ENCODE assay signal across 7 cellular contexts in the genomic region with DNA sequence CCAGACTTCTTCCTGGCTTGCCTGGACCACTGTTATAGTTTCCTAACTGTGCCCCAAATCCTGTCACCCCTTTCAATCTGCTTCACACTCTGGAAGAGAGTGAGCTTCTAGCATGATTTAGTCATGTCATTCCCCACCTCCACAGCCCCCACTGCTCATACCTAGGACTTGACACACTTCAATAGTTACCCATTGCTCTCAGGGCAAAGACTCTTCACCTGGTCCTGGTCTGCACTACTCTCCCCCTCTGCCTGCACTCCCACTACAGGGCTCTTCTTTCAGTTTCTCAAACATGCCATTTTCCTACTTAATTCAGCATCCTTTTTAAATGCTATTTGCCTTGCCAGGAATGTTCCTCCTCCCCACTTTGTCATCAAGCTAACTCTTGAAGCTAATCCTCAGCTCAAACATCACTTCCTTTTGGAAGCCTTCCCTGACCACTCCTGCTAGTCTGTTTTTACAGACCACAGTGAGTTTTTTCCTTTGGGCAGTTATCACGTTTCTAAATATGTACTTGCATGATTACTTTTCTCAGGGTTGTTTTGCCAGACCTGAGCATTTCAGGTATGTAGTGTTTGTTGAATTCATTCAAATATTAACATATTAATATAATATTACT. TPM values are rescaled to one million over a fixed set of nuclear protein-coding genes. Genes with fewer than 3 reads are reported as not detected.
"Had no signal": no experiment of that assay in that cellular context is flagged by ENCODE, and none has a peak within 500 bp of the region (broad histone marks: within the 10 kb centered on the region; RNA-seq: fewer than 3 reads in every experiment).

No MANE protein-coding gene starts in this region.

- H3K27ac Mint-ChIP-seq: naive B cell; stimulated activated effector memory CD8-positive, alpha-beta T cell treated with anti-CD3 and anti-CD28 coated beads, Interleukin-12 subunit alpha, Interleukin-12 subunit beta, amount 100 ng/mL, for 72 hours; T-helper 2 cell treated with Interferon-gamma antibody and Interleukin-4, amounts not matched to agents 5 μg/mL and 100 μg/mL, for 36 hours had no signal

- H3K4me1 ChIP-seq: ascending aorta, parathyroid adenoma had no signal

- H3K27ac ChIP-seq: ascending aorta, cardiac muscle cell, parathyroid adenoma had no signal

- H3K27me3 ChIP-seq: ascending aorta, cardiac muscle cell had no signal

- H3K4me1 Mint-ChIP-seq: stimulated activated effector memory CD8-positive, alpha-beta T cell treated with anti-CD3 and anti-CD28 coated beads, Interleukin-12 subunit alpha, Interleukin-12 subunit beta, amount 100 ng/mL, for 72 hours had no signal

- H3K9me3 Mint-ChIP-seq: naive B cell; stimulated activated effector memory CD8-positive, alpha-beta T cell treated with anti-CD3 and anti-CD28 coated beads, Interleukin-12 subunit alpha, Interleukin-12 subunit beta, amount 100 ng/mL, for 72 hours; T-helper 2 cell treated with Interferon-gamma antibody and Interleukin-4, amounts not matched to agents 5 μg/mL and 100 μg/mL, for 36 hours had no signal

- ATAC-seq: stimulated activated effector memory CD8-positive, alpha-beta T cell treated with anti-CD3 and anti-CD28 coated beads, Interleukin-12 subunit alpha, Interleukin-12 subunit beta, amount 100 ng/mL, for 72 hours had no signal

- H3K36me3 ChIP-seq: ascending aorta, cardiac muscle cell had no signal

- DNase-seq: activated naive CD4-positive, alpha-beta T cell treated with Interleukin-2 at 50 U/mL for 16 hours; naive B cell had no signal

- H3K4me3 Mint-ChIP-seq: naive B cell; stimulated activated effector memory CD8-positive, alpha-beta T cell treated with anti-CD3 and anti-CD28 coated beads, Interleukin-12 subunit alpha, Interleukin-12 subunit beta, amount 100 ng/mL, for 72 hours; T-helper 2 cell treated with Interferon-gamma antibody and Interleukin-4, amounts not matched to agents 5 μg/mL and 100 μg/mL, for 36 hours had no signal

- H3K36me3 Mint-ChIP-seq: naive B cell; stimulated activated effector memory CD8-positive, alpha-beta T cell treated with anti-CD3 and anti-CD28 coated beads, Interleukin-12 subunit alpha, Interleukin-12 subunit beta, amount 100 ng/mL, for 72 hours had no signal

- H3K4me3 ChIP-seq: ascending aorta, cardiac muscle cell had no signal

- H3K9me3 ChIP-seq: ascending aorta had no signal

RNA-seq across cellular contexts. Expression of a gene that starts 24.7 kb away (rescaled TPM):
- total RNA-seq: ascending aorta had no signal
